In the genomic region with DNA sequence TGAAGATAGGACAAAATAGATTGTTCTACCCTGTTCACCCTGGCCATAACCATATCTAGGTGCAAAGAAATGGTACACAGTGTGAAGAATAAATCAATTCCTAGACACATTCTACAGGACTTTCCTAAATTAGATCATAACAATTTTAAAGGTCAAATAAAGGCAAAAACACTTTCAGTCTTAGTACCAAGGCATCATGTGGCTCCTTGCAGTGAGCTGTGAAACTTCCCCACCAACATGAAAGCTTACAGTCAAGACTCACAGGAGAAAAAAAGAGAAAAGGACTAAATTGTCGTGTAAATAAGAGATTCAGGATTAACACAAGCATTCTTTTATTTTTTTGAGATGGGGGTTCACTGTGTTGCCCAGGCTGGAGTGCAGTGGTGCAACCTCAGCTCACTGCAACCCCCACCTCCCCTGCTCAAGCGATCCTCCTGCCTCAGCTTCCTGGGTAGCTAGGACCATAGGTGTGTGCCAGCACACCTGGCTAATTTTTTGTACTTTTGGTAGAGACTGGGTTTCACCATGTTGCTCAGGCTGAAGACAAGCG, we compare ENCODE assay signal across 10 cellular contexts. TPM values are rescaled to one million over a fixed set of nuclear protein-coding genes. Genes with fewer than 3 reads are reported as not detected.
DNase-seq lines count a peak whose midpoint lies in the region; ATAC-seq and TF ChIP-seq lines count a peak whose summit lies in the region.
"Had no signal": no experiment of that assay in that cellular context is flagged by ENCODE, and none has a peak within 500 bp of the region (broad histone marks: within the 10 kb centered on the region; RNA-seq: fewer than 3 reads in every experiment).

No MANE protein-coding gene starts in this region.

- peaks cover 68% of the 10 kb centered on the region for H3K36me3 Mint-ChIP-seq in activated CD4-positive, alpha-beta memory T cell treated with anti-CD3 and anti-CD28 coated beads, Interleukin-2, amount 10 ng/mL, durations not matched to agents 7 days and 5 days (ENCODE audit: low read depth)
- peaks cover 15% of the 10 kb centered on the region for H3K36me3 Mint-ChIP-seq in natural killer cell

- H3K36me3 ChIP-seq in colonic mucosa, result no peaks in the 10 kb centered on the region

- no peaks in the 10 kb centered on the region for H3K4me1 ChIP-seq in colonic mucosa

- TF ChIP-seq CTCF in natural killer cell (IDR thresholded peaks at IDR 0.05) (no peak), colonic mucosa (IDR thresholded peaks at IDR 0.05) (no peak)

- no peaks in the 10 kb centered on the region for H3K27me3 ChIP-seq in colonic mucosa

- no peak overlapping the region for H3K4me3 Mint-ChIP-seq in activated CD4-positive, alpha-beta memory T cell treated with anti-CD3 and anti-CD28 coated beads, Interleukin-2, amount 10 ng/mL, durations not matched to agents 7 days and 5 days
- H3K4me3 Mint-ChIP-seq in natural killer cell, result no peak overlapping the region

- no peaks in the 10 kb centered on the region for H3K9me3 ChIP-seq in colonic mucosa

- ATAC-seq in GM18511 (IDR thresholded peaks at IDR 0.05; ENCODE audit: unreplicated experiment) (peak; percentile 83), HG02642 (IDR thresholded peaks at IDR 0.05; ENCODE audit: poor library complexity, unreplicated experiment) (peak; percentile 71), natural killer cell (peak; percentile 68 to 88 (median 81))

- H3K4me1 Mint-ChIP-seq in activated CD4-positive, alpha-beta memory T cell treated with anti-CD3 and anti-CD28 coated beads, Interleukin-2, amount 10 ng/mL, durations not matched to agents 7 days and 5 days, result peaks cover 71% of the 10 kb centered on the region
- peaks cover 18 to 33% of the 10 kb centered on the region in 2 donors for H3K4me1 Mint-ChIP-seq in natural killer cell

- CTCF ChIA-PET in activated CD4-positive, alpha-beta memory T cell treated with anti-CD3 and anti-CD28 coated beads, Interleukin-2, amount 10 ng/mL, durations not matched to agents 7 days and 5 days (lab: Charles Lee), result interaction anchor here (0.7 to 1.6 kb wide), 3 partner anchors 19 to 180 kb away, joined by 5 to 6 read pairs (median 5); no protein-coding TSS in a partner anchor

- DNase-seq in activated CD4-positive, alpha-beta memory T cell treated with anti-CD3 and anti-CD28 coated beads, Interleukin-2, amount 10 ng/mL, durations not matched to agents 7 days and 5 days, result no peak
- DNase-seq in natural killer cell (no peak), substantia nigra (lab: John Stamatoyannopoulos, UW) (no peak), DMS53 (lab: John Stamatoyannopoulos, UW) (no peak), colonic mucosa (no peak), NCI-H226 (no peak)
- DNase-seq: activated effector memory CD4-positive, alpha-beta T cell treated with anti-CD3 and anti-CD28 coated beads, Interleukin-2, amount 50 U/mL, for 16 hours; NCI-H1436 had no signal

- H3K9me3 Mint-ChIP-seq in activated CD4-positive, alpha-beta memory T cell treated with anti-CD3 and anti-CD28 coated beads, Interleukin-2, amount 10 ng/mL, durations not matched to agents 7 days and 5 days, result no peaks in the 10 kb centered on the region
- H3K9me3 Mint-ChIP-seq in natural killer cell, result no peaks in the 10 kb centered on the region

- intact Hi-C loops in natural killer cell (cut with micrococcal nuclease), result loop anchor here (2.0 kb wide), 1 partner anchor 20 kb away; no protein-coding TSS in a partner anchor
- intact Hi-C loops in colonic mucosa (cut with DNase I), result no loop called here

- H3K27me3 Mint-ChIP-seq in activated CD4-positive, alpha-beta memory T cell treated with anti-CD3 and anti-CD28 coated beads, Interleukin-2, amount 10 ng/mL, durations not matched to agents 7 days and 5 days, result no peaks in the 10 kb centered on the region
- no peaks in the 10 kb centered on the region for H3K27me3 Mint-ChIP-seq in natural killer cell (ENCODE audit: low read depth in 2 of 2)

- H3K27ac ChIP-seq in substantia nigra (ENCODE audit: low read depth, low read length, poor library complexity, severe bottlenecking), result no peak overlapping the region
- H3K27ac ChIP-seq in colonic mucosa, result no peak overlapping the region

- H3K4me3 ChIP-seq in colonic mucosa, result no peak overlapping the region

- H3K9ac ChIP-seq in colonic mucosa (ENCODE audit: low read depth in 2 of 2, low read length in 2 of 2), result no peak overlapping the region

- POLR2A ChIA-PET in activated CD4-positive, alpha-beta memory T cell treated with anti-CD3 and anti-CD28 coated beads, Interleukin-2, amount 10 ng/mL, durations not matched to agents 7 days and 5 days (lab: Charles Lee), result interaction anchor here (0.7 to 12.5 kb wide), 7 partner anchors 11 to 69 kb away, joined by 3 to 114 read pairs (median 3); no protein-coding TSS in a partner anchor

- peak overlapping the region; percentile 76 for H3K27ac Mint-ChIP-seq in activated CD4-positive, alpha-beta memory T cell treated with anti-CD3 and anti-CD28 coated beads, Interleukin-2, amount 10 ng/mL, durations not matched to agents 7 days and 5 days
- peak overlapping the region; percentile 83 to 85 for H3K27ac Mint-ChIP-seq in natural killer cell

RNA-seq across cellular contexts. Expression of a gene that starts 14.2 kb away (rescaled TPM):
- 100 to 1,000 TPM; 100 to 106 TPM for total RNA-seq in activated CD4-positive, alpha-beta memory T cell treated with anti-CD3 and anti-CD28 coated beads, Interleukin-2, amount 10 ng/mL, durations not matched to agents 7 days and 5 days
- total RNA-seq in natural killer cell (10 to 100 TPM; 29.4 to 42.7 (median 37.7) TPM), colonic mucosa (10 to 100 TPM; 37.6 to 58.2 TPM)

RNA-seq across cellular contexts. Expression of a gene that starts 51.0 kb away (rescaled TPM):
- total RNA-seq in activated CD4-positive, alpha-beta memory T cell treated with anti-CD3 and anti-CD28 coated beads, Interleukin-2, amount 10 ng/mL, durations not matched to agents 7 days and 5 days, result 10 to 100 TPM; 12.7 to 14.3 TPM
- total RNA-seq in natural killer cell (10 to 100 TPM; 11.4 to 17.9 (median 17.8) TPM), colonic mucosa (1 to 10 TPM; 5.2 to 7.1 TPM)

RNA-seq across cellular contexts. Expression of a gene that starts 59.4 kb away (rescaled TPM):
- total RNA-seq in activated CD4-positive, alpha-beta memory T cell treated with anti-CD3 and anti-CD28 coated beads, Interleukin-2, amount 10 ng/mL, durations not matched to agents 7 days and 5 days, result 100 to 1,000 TPM; 257 to 268 TPM
- total RNA-seq in natural killer cell, result 10 to 100 TPM; 70.2 to 87.2 (median 86.0) TPM
- 10 to 100 TPM; 74.8 to 80.0 TPM for total RNA-seq in colonic mucosa
